Comparison of ENCODE assay signal across 18 cellular contexts in the genomic region with DNA sequence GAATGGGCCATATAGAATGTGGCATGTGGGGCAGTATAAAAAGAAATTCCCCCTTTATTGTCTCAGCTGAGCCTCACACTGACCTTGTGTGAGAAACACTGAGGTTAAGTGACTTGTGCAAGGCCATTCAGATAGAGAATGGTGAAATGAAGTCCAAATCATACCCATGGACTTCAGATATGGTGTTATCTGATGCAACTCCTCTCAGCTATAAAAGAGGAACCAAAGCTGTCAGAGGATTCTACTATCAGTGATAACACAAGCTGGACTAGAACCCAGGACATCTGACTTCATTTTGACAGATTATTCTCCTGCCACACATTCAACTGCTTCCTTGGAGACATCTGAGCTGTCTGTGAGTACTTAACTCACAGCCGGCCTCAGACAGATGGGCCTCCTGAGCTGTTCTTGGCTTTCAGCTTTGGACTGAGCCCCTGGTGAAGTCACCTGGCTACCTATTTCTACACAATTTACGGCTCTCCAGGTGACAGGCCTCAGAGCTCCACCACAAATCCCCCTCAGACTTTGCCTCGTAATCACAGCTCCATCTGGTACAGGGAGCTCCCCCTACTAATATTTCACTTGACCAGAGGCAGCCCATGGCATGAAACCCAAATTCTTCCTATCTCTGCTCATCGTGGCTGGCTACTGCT.
"Had no signal": no experiment of that assay in that cellular context is flagged by ENCODE, and none has a peak within 500 bp of the region (broad histone marks: within the 10 kb centered on the region; RNA-seq: fewer than 3 reads in every experiment).

No MANE protein-coding gene starts in this region.

- H3K36me3 Mint-ChIP-seq: activated naive CD4-positive, alpha-beta T cell treated with anti-CD3 and anti-CD28 coated beads, Interleukin-2, amount 10 ng/mL, durations not matched to agents 7 days and 5 days; naive B cell had no signal

- ATAC-seq: esophagus mucosa; left lung; pancreas; stimulated activated naive CD8-positive, alpha-beta T cell treated with anti-CD3 and anti-CD28 coated beads, Interleukin-15, amount 100 ng/mL, for 72 hours had no signal

- H3K4me1 Mint-ChIP-seq: activated naive CD4-positive, alpha-beta T cell treated with anti-CD3 and anti-CD28 coated beads, Interleukin-2, amount 10 ng/mL, durations not matched to agents 7 days and 5 days; naive B cell; stimulated activated naive CD8-positive, alpha-beta T cell treated with anti-CD3 and anti-CD28 coated beads, Interleukin-15, amount 100 ng/mL, for 72 hours had no signal

- H3K27me3 Mint-ChIP-seq: naive B cell; stimulated activated naive CD8-positive, alpha-beta T cell treated with anti-CD3 and anti-CD28 coated beads, Interleukin-15, amount 100 ng/mL, for 72 hours had no signal

- H3K27ac Mint-ChIP-seq: activated naive CD4-positive, alpha-beta T cell treated with anti-CD3 and anti-CD28 coated beads, Interleukin-2, amount 10 ng/mL, durations not matched to agents 7 days and 5 days; activated T-helper 2 cell treated with anti-CD3 and anti-CD28 coated beads, Interferon-gamma antibody, Interleukin-2, Interleukin-4, amounts not matched to agents 10 μg/mL and 5 μg/mL and 100 μg/mL, durations not matched to agents 14 hours and 24 hours and 36 hours; naive B cell; stimulated activated naive CD8-positive, alpha-beta T cell treated with anti-CD3 and anti-CD28 coated beads, Interleukin-15, amount 100 ng/mL, for 72 hours; T-helper 2 cell treated with Interferon-gamma antibody and Interleukin-4, amounts not matched to agents 5 μg/mL and 100 μg/mL, for 36 hours had no signal

- H3K36me3 ChIP-seq: adrenal gland, colonic mucosa, pancreas had no signal

- H3K4me3 ChIP-seq: adrenal gland, cardiac muscle cell, colonic mucosa, hepatocyte, left lung, pancreas, testis, upper lobe of left lung had no signal

- H3K4me3 Mint-ChIP-seq: activated naive CD4-positive, alpha-beta T cell treated with anti-CD3 and anti-CD28 coated beads, Interleukin-2, amount 10 ng/mL, durations not matched to agents 7 days and 5 days; naive B cell; stimulated activated naive CD8-positive, alpha-beta T cell treated with anti-CD3 and anti-CD28 coated beads, Interleukin-15, amount 100 ng/mL, for 72 hours; T-helper 2 cell treated with Interferon-gamma antibody and Interleukin-4, amounts not matched to agents 5 μg/mL and 100 μg/mL, for 36 hours had no signal

- H3K27me3 ChIP-seq: adrenal gland, cardiac muscle cell, colonic mucosa, hepatocyte, left lung, pancreas, testis, upper lobe of left lung had no signal

- H3K4me1 ChIP-seq: colonic mucosa, pancreas, testis had no signal

- DNase-seq: activated CD4-positive, CD25-positive, alpha-beta regulatory T cell treated with anti-CD3 and anti-CD28 coated beads, Interleukin-2, amount 50 U/mL, for 72 hours; activated naive CD4-positive, alpha-beta T cell treated with anti-CD3 and anti-CD28 coated beads, Interleukin-2, amount 10 ng/mL, durations not matched to agents 7 days and 5 days; activated T-cell treated with anti-CD3 and anti-CD28 coated beads, Interleukin-2, amount 50 U/mL, for 1 hour; adrenal gland; colonic mucosa; islet precursor cell; left lung; naive B cell; pancreas; stimulated activated CD4-positive, alpha-beta T cell treated with anti-CD3 and anti-CD28 coated beads, Interleukin-1b, Interleukin-23, amount 100 ng/mL, for 48 hours; stimulated activated naive CD8-positive, alpha-beta T cell treated with anti-CD3 and anti-CD28 coated beads, Interleukin-15, amount 100 ng/mL, for 72 hours; testis; upper lobe of left lung had no signal

- H3K9me3 ChIP-seq: adrenal gland, colonic mucosa, left lung, pancreas, testis, upper lobe of left lung had no signal

- H3K9me3 Mint-ChIP-seq: activated naive CD4-positive, alpha-beta T cell treated with anti-CD3 and anti-CD28 coated beads, Interleukin-2, amount 10 ng/mL, durations not matched to agents 7 days and 5 days; activated T-helper 2 cell treated with anti-CD3 and anti-CD28 coated beads, Interferon-gamma antibody, Interleukin-2, Interleukin-4, amounts not matched to agents 10 μg/mL and 5 μg/mL and 100 μg/mL, durations not matched to agents 14 hours and 24 hours and 36 hours; naive B cell; stimulated activated naive CD8-positive, alpha-beta T cell treated with anti-CD3 and anti-CD28 coated beads, Interleukin-15, amount 100 ng/mL, for 72 hours; T-helper 2 cell treated with Interferon-gamma antibody and Interleukin-4, amounts not matched to agents 5 μg/mL and 100 μg/mL, for 36 hours had no signal

- H3K27ac ChIP-seq: adrenal gland, cardiac muscle cell, colonic mucosa, hepatocyte, left lung, pancreas, testis had no signal
